Comparison of ENCODE assay signal across 6 cellular contexts in the genomic region with DNA sequence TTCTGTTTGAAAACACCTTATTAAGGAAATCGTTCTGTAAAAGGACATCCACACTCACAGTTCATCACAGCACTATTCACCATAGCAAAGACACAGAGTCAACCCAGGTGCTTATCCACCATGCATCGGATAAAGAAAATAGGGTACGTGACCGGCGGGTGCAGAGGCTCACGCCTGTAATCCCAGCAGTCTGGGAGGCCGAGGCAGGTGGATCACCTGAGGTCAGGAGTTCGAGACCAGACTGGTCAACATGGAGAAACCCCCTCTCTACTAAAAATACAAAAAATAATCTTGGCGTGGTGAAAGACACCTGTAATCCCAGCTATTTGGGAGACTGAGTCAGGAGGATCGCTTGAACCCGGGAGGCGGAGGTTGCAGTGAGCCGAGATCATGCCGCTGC. TPM values are rescaled to one million over a fixed set of nuclear protein-coding genes. Genes with fewer than 3 reads are reported as not detected.
"Had no signal": no experiment of that assay in that cellular context is flagged by ENCODE, and none has a peak within 500 bp of the region (broad histone marks: within the 10 kb centered on the region; RNA-seq: fewer than 3 reads in every experiment).

No MANE protein-coding gene starts in this region.

RNA-seq across cellular contexts. Expression of gene P2RY8, which starts 2.2 kb away (rescaled TPM):
- total RNA-seq: cardiac muscle cell, endothelial cell of umbilical vein, fibroblast of lung, fibroblast of villous mesenchyme had no signal
- polyA plus RNA-seq: cardiac muscle cell, endothelial cell of umbilical vein, fibroblast of lung, keratinocyte, neural cell had no signal
